8 cellular contexts compared by ENCODE assay signal in genomic region chr17:42428141-42428944, GRCh38. TPM values are rescaled to one million over a fixed set of nuclear protein-coding genes. Genes with fewer than 3 reads are reported as not detected.
DNase-seq lines count a peak whose midpoint lies in the region; ATAC-seq and TF ChIP-seq lines count a peak whose summit lies in the region.

No MANE protein-coding gene starts in this region.

- no peaks in the 10 kb centered on the region for H3K36me3 ChIP-seq in BE2C
- H3K36me3 ChIP-seq in prostate gland: no peaks in the 10 kb centered on the region

- peak; percentile 82 for TF ChIP-seq CTCF in BE2C (IDR thresholded peaks at IDR 0.05; ENCODE audit: low read depth, low read length)
- TF ChIP-seq CTCF in GM12873 (IDR thresholded peaks at IDR 0.05; ENCODE audit: insufficient read depth, low read depth, low read length, missing control alignments): peak; percentile 81
- TF ChIP-seq CTCF in prostate gland (IDR thresholded peaks at IDR 0.05): peak in 3 of 4 experiments; percentile 40 to 72 (median 65)

- WGBS in prostate gland: 20% methylated on average over 4 of the region's 4 CpGs

- peak; percentile 60 for DNase-seq in BE2C
- peak; percentile 25 to 63 for DNase-seq in NCI-H524 (lab: John Stamatoyannopoulos, UW)
- DNase-seq in amniotic epithelial cell (ENCODE audit: low read depth): peak; percentile 98
- peak; percentile 51 for DNase-seq in left cardiac atrium
- DNase-seq in prostate gland (ENCODE audit: low spot score): peak; percentile 70

- no peak for TF ChIP-seq POLR2A in prostate gland (IDR thresholded peaks at IDR 0.05)

- no peaks in the 10 kb centered on the region for H3K4me1 ChIP-seq in BE2C
- H3K4me1 ChIP-seq in prostate gland (replicated peaks): peaks cover 4% of the 10 kb centered on the region

- H3K9me3 ChIP-seq in BE2C: no peaks in the 10 kb centered on the region; the same call in 1 of the 2 replicates
- H3K9me3 ChIP-seq in prostate gland: no peaks in the 10 kb centered on the region

- ATAC-seq in left cardiac atrium (peak; percentile 69 to 80), HG02610 (IDR thresholded peaks at IDR 0.05; ENCODE audit: unreplicated experiment) (no peak), GM19328 (IDR thresholded peaks at IDR 0.05; ENCODE audit: unreplicated experiment) (no peak)

- H3K4me3 ChIP-seq in BE2C (ENCODE audit: low read depth, low read length) (no peak overlapping the region), prostate gland (no peak overlapping the region)

- H3K27me3 ChIP-seq in BE2C (peaks cover 26% of the 10 kb centered on the region), prostate gland (replicated peaks; ENCODE audit: insufficient read depth) (no peaks in the 10 kb centered on the region)

- intact Hi-C loops in left cardiac atrium (cut with DNase I): loop anchor here in 1 of 2 donors (10.0 kb wide), 1 partner anchor 96 kb away; no protein-coding TSS in a partner anchor
- intact Hi-C loops in prostate gland (cut with DNase I): loop anchor here (10.0 kb wide), 1 partner anchor 246 kb away; the partner anchor contains the start of gene PLEKHH3

- peak overlapping the region; percentile 75 to 86 for H3K27ac ChIP-seq in prostate gland

RNA-seq across cellular contexts. Expression of gene CAVIN1, which starts 5.3 kb away (rescaled TPM):
- polyA plus RNA-seq in BE2C (2012; ENCODE audit: insufficient read depth, insufficient read length, low read depth): 0.34 TPM
- total RNA-seq in left cardiac atrium (100 to 1,000 TPM; 258 to 297 TPM), prostate gland (100 to 1,000 TPM; 214 to 220 TPM)

RNA-seq across cellular contexts. Expression of gene ATP6V0A1, which starts 30.3 kb away (rescaled TPM):
- 151 TPM for polyA plus RNA-seq in BE2C (2012; ENCODE audit: insufficient read depth, insufficient read length, low read depth)
- total RNA-seq in left cardiac atrium (10 to 100 TPM; 40.3 to 55.4 TPM), prostate gland (10 to 100 TPM; 78.0 to 80.3 TPM)

RNA-seq across cellular contexts. Expression of gene STAT3, which starts 40.1 kb away (rescaled TPM):
- polyA plus RNA-seq in BE2C (2012; ENCODE audit: insufficient read depth, insufficient read length, low read depth): 47.1 TPM
- 100 to 1,000 TPM; 106 to 241 TPM for total RNA-seq in left cardiac atrium
- 100 to 1,000 TPM; 188 to 230 TPM for total RNA-seq in prostate gland

Comparison
In these comparisons a context has a peak if more than half of its experiments do, and no peak if none do; other contexts are left out.
1. DNase-seq: peak in every context shown above with its lines; median percentile 98 in amniotic epithelial cell; 70 in prostate gland; 60 in BE2C; 51 in left cardiac atrium; 44 in NCI-H524.
2. ATAC-seq: peak in left cardiac atrium (2 of 2); none in HG02610 (single experiment) and GM19328 (single experiment).
3. Peak in every context shown above with its lines, with median percentiles within 50 percentile points of each other: CTCF ChIP-seq.